Comparison of ENCODE assay signal across 8 cellular contexts in genomic region chr14:77708749-77709148, GRCh38. TPM values are rescaled to one million over a fixed set of nuclear protein-coding genes. Genes with fewer than 3 reads are reported as not detected.
DNase-seq lines count a peak whose midpoint lies in the region; ATAC-seq, FAIRE-seq and TF ChIP-seq lines count a peak whose summit lies in the region.

No MANE protein-coding gene starts in this region.

- H2AFZ ChIP-seq in OCI-LY7 (ENCODE audit: low read length), result no peak overlapping the region

- CTCF ChIA-PET in Caco-2 (lab: Charles Lee), result no interaction called here
- CTCF ChIA-PET in OCI-LY7 (lab: Charles Lee; ENCODE audit: unreplicated experiment), result interaction anchor here (0.6 kb wide), 1 partner anchor 156 kb away, joined by 3 read pairs; no protein-coding TSS in a partner anchor

- BruUV-seq in Caco-2 (replicated peaks; lab: Mats Ljungman, UMichigan) (TSS peak; percentile 78), OCI-LY7 (replicated peaks; lab: Mats Ljungman, UMichigan) (TSS peak; percentile 84)

- POLR2A ChIA-PET in Caco-2 (lab: Charles Lee) (interaction anchor here (0.7 kb wide), 1 partner anchor 334 kb away, joined by 3 read pairs; no protein-coding TSS in a partner anchor), OCI-LY7 (lab: Charles Lee) (interaction anchor here (0.5 to 1.7 kb wide), 7 partner anchors 11 to 606 kb away, joined by 3 to 5 read pairs (median 3); no protein-coding TSS in a partner anchor)

- WGBS in esophagus, 2 donors, result 12 to 16% methylated on average over 7 of the region's 7 CpGs
- 11 to 15% methylated on average over 7 of the region's 7 CpGs for WGBS in pancreas, 2 donors

- ATAC-seq in pancreas (no peak), GM19395 (IDR thresholded peaks at IDR 0.05; ENCODE audit: unreplicated experiment) (no peak), HG03159 (IDR thresholded peaks at IDR 0.05; ENCODE audit: unreplicated experiment) (no peak), GM19351 (IDR thresholded peaks at IDR 0.05; ENCODE audit: unreplicated experiment) (no peak)

- no peak for FAIRE-seq in pancreas (lab: Jason Lieb, UNC)

- H4K20me1 ChIP-seq in OCI-LY7 (ENCODE audit: insufficient read depth, low read length), result peaks cover 28% of the 10 kb centered on the region

- intact Hi-C loops in Caco-2 (cut with micrococcal nuclease; ENCODE audit: unreplicated experiment), result loop anchor here (5.0 kb wide), 1 partner anchor 91 kb away; the partner anchor contains the start of gene SPTLC2
- intact Hi-C loops in OCI-LY7 (cut with micrococcal nuclease; ENCODE audit: unreplicated experiment), result loop anchor here (2.0 to 5.0 kb wide), 3 partner anchors 51 to 250 kb away; partner anchors contain the start of genes ADCK1 and AHSA1
- intact Hi-C loops in pancreas (cut with DNase I), result no loop called here

- peak overlapping the region; percentile 77 for H3K27ac Mint-ChIP-seq in Caco-2 (ENCODE audit: unreplicated experiment)

- H3K4me1 ChIP-seq in Caco-2 (peaks cover 8% of the 10 kb centered on the region; the same call in 1 of the 2 replicates), OCI-LY7 (ENCODE audit: insufficient read depth, low read length, poor library complexity, severe bottlenecking) (peaks cover 31% of the 10 kb centered on the region), esophagus (ENCODE audit: control insufficient read depth in 2 of 2, insufficient read depth in 2 of 2, low read length in 1 of 2) (no peaks in the 10 kb centered on the region), pancreas (peaks cover 9 to 22% (median 11%) of the 10 kb centered on the region in 3 donors)

- H3K9me3 ChIP-seq in Caco-2 (no peaks in the 10 kb centered on the region), OCI-LY7 (ENCODE audit: low read length) (no peaks in the 10 kb centered on the region), esophagus (ENCODE audit: control insufficient read depth in 2 of 2, insufficient read depth in 1 of 2, low read depth in 1 of 2, low read length in 1 of 2) (no peaks in the 10 kb centered on the region), pancreas (no peaks in the 10 kb centered on the region)

- H3K4me3 ChIP-seq in Caco-2 (ENCODE audit: low read depth, low read length) (peak overlapping the region; percentile 71), OCI-LY7 (ENCODE audit: low read depth, low read length, poor library complexity, severe bottlenecking) (peak overlapping the region; percentile 85), esophagus (ENCODE audit: low read depth in 1 of 2, low read length in 2 of 2) (peak overlapping the region; percentile 93 to 98), pancreas (peak overlapping the region; percentile 76 to 83 (median 77))

- peak overlapping the region; percentile 86 for H3K4me3 Mint-ChIP-seq in Caco-2 (ENCODE audit: unreplicated experiment)

- no peaks in the 10 kb centered on the region for H3K27me3 Mint-ChIP-seq in Caco-2 (ENCODE audit: insufficient read depth, unreplicated experiment)

- H3K4me1 Mint-ChIP-seq in Caco-2 (ENCODE audit: low read depth, unreplicated experiment), result peaks cover 17% of the 10 kb centered on the region

- H3K36me3 ChIP-seq in Caco-2 (ENCODE audit: control insufficient read depth, insufficient read depth, low read length) (no peaks in the 10 kb centered on the region), OCI-LY7 (ENCODE audit: insufficient read depth, low read length) (peaks cover 67% of the 10 kb centered on the region), esophagus (ENCODE audit: control insufficient read depth in 2 of 2, insufficient read depth in 2 of 2, low read length in 1 of 2) (peaks cover 0 to 9% of the 10 kb centered on the region in 2 donors), pancreas (peaks cover 2 to 31% (median 12%) of the 10 kb centered on the region in 3 donors)

- no peaks in the 10 kb centered on the region for H3K9me2 ChIP-seq in OCI-LY7 (ENCODE audit: insufficient read depth, low read length)

- peaks cover 51% of the 10 kb centered on the region for H3K36me3 Mint-ChIP-seq in Caco-2 (ENCODE audit: insufficient read depth, unreplicated experiment)

- H3K4me2 ChIP-seq in OCI-LY7 (ENCODE audit: low read length), result peak overlapping the region; percentile 93

- TF ChIP-seq CTCF in Caco-2 (IDR thresholded peaks at IDR 0.05; ENCODE audit: insufficient read depth in 1 of 2, low read depth in 1 of 2, low read length in 1 of 2, severe bottlenecking in 1 of 2, unreplicated experiment in 1 of 2) (no peak), OCI-LY7 (conservative IDR thresholded peaks at IDR 0.05; ENCODE audit: low read length) (no peak), pancreas (IDR thresholded peaks at IDR 0.05) (no peak)

- peaks cover 78% of the 10 kb centered on the region for H3K79me2 ChIP-seq in OCI-LY7 (ENCODE audit: insufficient read depth, low read depth, low read length)

- H3K27ac ChIP-seq in OCI-LY7 (ENCODE audit: low read depth, low read length, poor library complexity, severe bottlenecking) (peak overlapping the region; percentile 41), esophagus (ENCODE audit: low read depth in 2 of 2, low read length in 1 of 2) (no peak overlapping the region), pancreas (no peak overlapping the region)

- no peaks in the 10 kb centered on the region for H3K27me3 ChIP-seq in Caco-2 (replicated peaks; ENCODE audit: control insufficient read depth, insufficient read depth, low read length)
- no peaks in the 10 kb centered on the region for H3K27me3 ChIP-seq in esophagus (ENCODE audit: control insufficient read depth in 1 of 2, insufficient read depth in 2 of 2, low read length in 2 of 2)
- no peaks in the 10 kb centered on the region for H3K27me3 ChIP-seq in pancreas

- DNase-seq in Caco-2 (no peak), OCI-LY7 (ENCODE audit: low spot score) (no peak), pancreas (no peak)
- DNase-seq in stimulated activated CD4-positive, alpha-beta T cell treated with anti-CD3 and anti-CD28 coated beads, Interleukin-4, amount 100 ng/mL, for 24 hours, result no peak

- H3K9me3 Mint-ChIP-seq in Caco-2 (ENCODE audit: unreplicated experiment), result no peaks in the 10 kb centered on the region

RNA-seq across cellular contexts. Expression of gene SLIRP, which starts 0.8 kb away (rescaled TPM):
- total RNA-seq in Caco-2 (2022), result 204 and 208 TPM in 2 replicates
- 147 and 252 TPM in 2 replicates for total RNA-seq in OCI-LY7 (2014; rRNA removed; shearing (Covaris generic))
- 129 and 159 TPM in 2 replicates for total RNA-seq in OCI-LY7 (2022)
- 100 to 1,000 TPM; 310 to 442 TPM for polyA plus RNA-seq in esophagus
- 10 to 100 TPM; 20.8 to 50.7 (median 33.3) TPM for total RNA-seq in pancreas
- 100 to 1,000 TPM; 121 to 189 TPM for polyA plus RNA-seq in pancreas

RNA-seq across cellular contexts. Expression of gene ALKBH1, which starts 0.9 kb away (rescaled TPM):
- total RNA-seq in Caco-2 (2022) (17.1 and 18.7 TPM in 2 replicates), OCI-LY7 (2022) (16.2 and 19.4 TPM in 2 replicates), pancreas (1 to 10 TPM; 4.5 to 6.5 (median 5.2) TPM)
- total RNA-seq in OCI-LY7 (2014; rRNA removed; shearing (Covaris generic)), result 10.0 and 12.6 TPM in 2 replicates
- polyA plus RNA-seq in esophagus (1 to 10 TPM; 3.2 to 5.8 TPM), pancreas (1 to 10 TPM; 3.5 to 9.7 TPM)

RNA-seq across cellular contexts. Expression of gene SNW1, which starts 52.2 kb away (rescaled TPM):
- total RNA-seq in Caco-2 (2022) (105 and 119 TPM in 2 replicates), OCI-LY7 (2022) (107 and 113 TPM in 2 replicates), pancreas (10 to 100 TPM; 24.4 to 35.0 (median 30.2) TPM)
- 64.7 and 81.0 TPM in 2 replicates for total RNA-seq in OCI-LY7 (2014; rRNA removed; shearing (Covaris generic))
- polyA plus RNA-seq in esophagus (10 to 100 TPM; 20.0 to 32.7 TPM), pancreas (10 to 100 TPM; 13.7 to 34.3 TPM)

Comparison
In these comparisons a context has a peak if more than half of its experiments do, and no peak if none do; other contexts are left out.
1. intact Hi-C loops: an anchor here in Caco-2 (5.0 kb wide) and OCI-LY7 (2.0 to 5.0 kb wide); none called in pancreas.